9 cellular contexts compared by ENCODE assay signal in the genomic region with DNA sequence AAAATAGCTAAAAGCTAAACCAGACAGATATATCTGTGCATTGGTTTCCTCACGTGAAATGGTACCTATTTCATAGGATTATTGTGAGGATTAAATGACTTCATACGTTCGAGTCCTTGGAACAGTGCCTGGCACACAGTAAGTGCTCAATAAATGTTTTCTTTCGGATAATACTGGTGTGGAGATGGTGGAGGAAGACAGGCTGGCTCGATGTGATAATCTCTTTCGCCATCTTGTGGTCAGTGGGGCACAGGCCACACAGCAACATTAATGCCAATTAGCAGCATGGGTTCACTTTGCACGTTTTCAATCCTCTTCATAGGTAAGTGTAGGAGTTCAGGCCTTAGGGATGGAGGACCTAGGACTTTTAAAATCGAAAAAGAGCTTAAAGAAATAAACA. TPM values are rescaled to one million over a fixed set of nuclear protein-coding genes. Genes with fewer than 3 reads are reported as not detected.
DNase-seq lines count a peak whose midpoint lies in the region; ATAC-seq and TF ChIP-seq lines count a peak whose summit lies in the region.
"Had no signal": no experiment of that assay in that cellular context is flagged by ENCODE, and none has a peak within 500 bp of the region (broad histone marks: within the 10 kb centered on the region; RNA-seq: fewer than 3 reads in every experiment).

No MANE protein-coding gene starts in this region.

- H3K9ac ChIP-seq in smooth muscle cell (ENCODE audit: low read depth) = no peak overlapping the region

- no peaks in the 10 kb centered on the region for H3K79me2 ChIP-seq in smooth muscle cell (ENCODE audit: low read depth)

- no peak overlapping the region for H3K4me3 Mint-ChIP-seq in activated naive CD4-positive, alpha-beta T cell treated with anti-CD3 and anti-CD28 coated beads for 36 hours
- H3K4me3 Mint-ChIP-seq in T-helper 2 cell treated with Interferon-gamma antibody and Interleukin-4, amounts not matched to agents 5 μg/mL and 100 μg/mL, for 36 hours = no peak overlapping the region
- H3K4me3 Mint-ChIP-seq: activated naive CD8-positive, alpha-beta T cell had no signal

- H3K9me3 Mint-ChIP-seq in activated naive CD4-positive, alpha-beta T cell treated with anti-CD3 and anti-CD28 coated beads for 36 hours = no peaks in the 10 kb centered on the region
- no peaks in the 10 kb centered on the region for H3K9me3 Mint-ChIP-seq in T-helper 2 cell treated with Interferon-gamma antibody and Interleukin-4, amounts not matched to agents 5 μg/mL and 100 μg/mL, for 36 hours

- WGBS in smooth muscle cell (ENCODE audit: low lambda C conversion rate) = 16% methylated on average over 8 of the region's 8 CpGs

- DNase-seq in activated naive CD4-positive, alpha-beta T cell treated with anti-CD3 and anti-CD28 coated beads for 36 hours = peak; percentile 36
- DNase-seq in activated naive CD4-positive, alpha-beta T cell treated with anti-CD3 and anti-CD28 coated beads, Interleukin-2, amount 50 U/mL, for 16 hours = no peak
- DNase-seq in Panc1 (ENCODE audit: low read depth, low spot score) (peak; percentile 12), fibroblast of peridontal ligament (ENCODE audit: extremely low read depth) (peak; percentile 24), smooth muscle cell (lab: John Stamatoyannopoulos, UW; ENCODE audit: unreplicated experiment) (no peak)
- DNase-seq in T-helper 2 cell treated with Interferon-gamma antibody and Interleukin-4, amounts not matched to agents 5 μg/mL and 100 μg/mL, for 36 hours (ENCODE audit: low spot score) = no peak

- no TSS peak for BruUV-seq in Panc1 (replicated peaks; lab: Mats Ljungman, UMichigan)

- H2AFZ ChIP-seq in smooth muscle cell (ENCODE audit: low read depth) = no peak overlapping the region

- peaks cover 2% of the 10 kb centered on the region for H3K4me1 Mint-ChIP-seq in activated naive CD4-positive, alpha-beta T cell treated with anti-CD3 and anti-CD28 coated beads for 36 hours (ENCODE audit: low read depth)
- H3K4me1 Mint-ChIP-seq in T-helper 2 cell treated with Interferon-gamma antibody and Interleukin-4, amounts not matched to agents 5 μg/mL and 100 μg/mL, for 36 hours (ENCODE audit: low read depth) = no peaks in the 10 kb centered on the region

- H3K27me3 ChIP-seq in Panc1 (ENCODE audit: control insufficient read depth, insufficient read depth, low read length) (peaks cover 3% of the 10 kb centered on the region; the same call in 1 of the 2 replicates), smooth muscle cell (ENCODE audit: low read depth) (no peaks in the 10 kb centered on the region)

- intact Hi-C loops in activated naive CD4-positive, alpha-beta T cell treated with anti-CD3 and anti-CD28 coated beads for 36 hours (cut with micrococcal nuclease) = loop anchor here (1.0 to 5.0 kb wide), 2 partner anchors 77 to 546 kb away; no protein-coding TSS in a partner anchor
- intact Hi-C loops in Panc1 (cut with micrococcal nuclease; ENCODE audit: unreplicated experiment) = loop anchor here (2.0 kb wide), 1 partner anchor 76 kb away; no protein-coding TSS in a partner anchor

- no peaks in the 10 kb centered on the region for H3K27me3 Mint-ChIP-seq in activated naive CD4-positive, alpha-beta T cell treated with anti-CD3 and anti-CD28 coated beads for 36 hours (ENCODE audit: low read depth)
- no peaks in the 10 kb centered on the region for H3K27me3 Mint-ChIP-seq in T-helper 2 cell treated with Interferon-gamma antibody and Interleukin-4, amounts not matched to agents 5 μg/mL and 100 μg/mL, for 36 hours (ENCODE audit: low read depth)
- H3K27me3 Mint-ChIP-seq: activated naive CD8-positive, alpha-beta T cell had no signal

- TF ChIP-seq CTCF in Panc1 (IDR thresholded peaks at IDR 0.05) (peak; percentile 85), smooth muscle cell (IDR thresholded peaks at IDR 0.05; ENCODE audit: borderline replicate concordance, insufficient read depth, poor library complexity, severe bottlenecking) (peak; percentile 39)

- CTCF ChIA-PET in activated naive CD4-positive, alpha-beta T cell treated with anti-CD3 and anti-CD28 coated beads for 36 hours (lab: Charles Lee) = interaction anchor here (0.8 to 1.8 kb wide), 7 partner anchors 14 to 545 kb away, joined by 3 to 8 read pairs (median 4); partner anchors contain the start of genes CLCN5 and USP27X
- CTCF ChIA-PET in Panc1 (lab: Charles Lee) = interaction anchor here (0.9 kb wide), 1 partner anchor 1209 kb away, joined by 6 read pairs; no protein-coding TSS in a partner anchor

- no peak overlapping the region for H3K4me2 ChIP-seq in smooth muscle cell

- H3K9me3 ChIP-seq in Panc1 (ENCODE audit: control insufficient read depth, insufficient read depth, low read depth, low read length) = no peaks in the 10 kb centered on the region
- H3K9me3 ChIP-seq in smooth muscle cell (replicated peaks; ENCODE audit: low read depth) = peaks cover 2% of the 10 kb centered on the region

- peak; percentile 49 for ATAC-seq in HG02678 (IDR thresholded peaks at IDR 0.05; ENCODE audit: unreplicated experiment)
- ATAC-seq in Panc1 = peak; percentile 91
- no peak for ATAC-seq in GM21576 (IDR thresholded peaks at IDR 0.05; ENCODE audit: unreplicated experiment)

- H3K36me3 ChIP-seq in Panc1 (ENCODE audit: control insufficient read depth, insufficient read depth, low read length) (no peaks in the 10 kb centered on the region), smooth muscle cell (ENCODE audit: low read depth) (no peaks in the 10 kb centered on the region)

- H3K4me3 ChIP-seq in Panc1 (ENCODE audit: low read depth in 2 of 2, low read length in 2 of 2) = no peak overlapping the region
- H3K4me3 ChIP-seq in smooth muscle cell = no peak overlapping the region

- in situ Hi-C loops in Panc1 (cut with HindIII; ENCODE audit: low pct_unique_long_range_greater_than_20kb, low sequenced_read_pairs) = no loop called here

- H3K4me1 ChIP-seq in Panc1 (ENCODE audit: control insufficient read depth, insufficient read depth, low read length) (no peaks in the 10 kb centered on the region), smooth muscle cell (ENCODE audit: low read depth) (no peaks in the 10 kb centered on the region)

- H4K20me1 ChIP-seq in smooth muscle cell (ENCODE audit: low read depth) = no peaks in the 10 kb centered on the region

- POLR2A ChIA-PET in Panc1 (lab: Charles Lee) = no interaction called here

- H3K27ac ChIP-seq in Panc1 (ENCODE audit: low read length) (no peak overlapping the region), smooth muscle cell (ENCODE audit: low read depth) (no peak overlapping the region)

- no peaks in the 10 kb centered on the region for H3F3A ChIP-seq in smooth muscle cell (ENCODE audit: low read depth)

- H3K27ac Mint-ChIP-seq in activated naive CD4-positive, alpha-beta T cell treated with anti-CD3 and anti-CD28 coated beads for 36 hours = no peak overlapping the region
- no peak overlapping the region for H3K27ac Mint-ChIP-seq in T-helper 2 cell treated with Interferon-gamma antibody and Interleukin-4, amounts not matched to agents 5 μg/mL and 100 μg/mL, for 36 hours
- H3K27ac Mint-ChIP-seq: activated naive CD8-positive, alpha-beta T cell had no signal

- H3K36me3 Mint-ChIP-seq in activated naive CD4-positive, alpha-beta T cell treated with anti-CD3 and anti-CD28 coated beads for 36 hours (ENCODE audit: low read depth) = no peaks in the 10 kb centered on the region
- no peaks in the 10 kb centered on the region for H3K36me3 Mint-ChIP-seq in T-helper 2 cell treated with Interferon-gamma antibody and Interleukin-4, amounts not matched to agents 5 μg/mL and 100 μg/mL, for 36 hours (ENCODE audit: low read depth)
- H3K36me3 Mint-ChIP-seq: activated naive CD8-positive, alpha-beta T cell had no signal

RNA-seq across cellular contexts. Expression of gene PAGE4, which starts 9.3 kb away (rescaled TPM):
- total RNA-seq in activated naive CD4-positive, alpha-beta T cell treated with anti-CD3 and anti-CD28 coated beads for 36 hours = not detected
- total RNA-seq in Panc1 (2021; ENCODE audit: unreplicated experiment) = not detected
- not detected for polyA plus RNA-seq in Panc1 (2012; ENCODE audit: insufficient read length)
- total RNA-seq in smooth muscle cell = not detected in 2 replicates
- polyA plus RNA-seq in smooth muscle cell = not detected in 2 replicates

RNA-seq across cellular contexts. Expression of gene USP27X, which starts 40.9 kb away (rescaled TPM):
- total RNA-seq in activated naive CD4-positive, alpha-beta T cell treated with anti-CD3 and anti-CD28 coated beads for 36 hours = 1 to 10 TPM; 1.7 to 1.9 TPM
- total RNA-seq in Panc1 (2021; ENCODE audit: unreplicated experiment) (3.1 TPM), smooth muscle cell (3.1 and 4.7 TPM in 2 replicates)
- 4.2 TPM for polyA plus RNA-seq in Panc1 (2012; ENCODE audit: insufficient read length)
- polyA plus RNA-seq in smooth muscle cell = 0.53 and 1.3 TPM in 2 replicates

Comparison
In these comparisons a context has a peak if more than half of its experiments do, and no peak if none do; other contexts are left out.
1. DNase-seq: peak in activated naive CD4-positive, alpha-beta T cell treated with anti-CD3 and anti-CD28 coated beads for 36 hours (single experiment), Panc1 (single experiment) and fibroblast of peridontal ligament (single experiment); none in activated naive CD4-positive, alpha-beta T cell treated with anti-CD3 and anti-CD28 coated beads, Interleukin-2, amount 50 U/mL, for 16 hours (single experiment), smooth muscle cell (single experiment) and T-helper 2 cell treated with Interferon-gamma antibody and Interleukin-4, amounts not matched to agents 5 μg/mL and 100 μg/mL, for 36 hours (single experiment).